Comparison of ENCODE assay signal across 13 cellular contexts in genomic region chr10:86733260-86733671, GRCh38. TPM values are rescaled to one million over a fixed set of nuclear protein-coding genes. Genes with fewer than 3 reads are reported as not detected.
DNase-seq lines count a peak whose midpoint lies in the region; ATAC-seq and TF ChIP-seq lines count a peak whose summit lies in the region.
"Had no signal": no experiment of that assay in that cellular context is flagged by ENCODE, and none has a peak within 500 bp of the region (broad histone marks: within the 10 kb centered on the region; RNA-seq: fewer than 3 reads in every experiment).

No MANE protein-coding gene starts in this region.

- no peak for TF ChIP-seq CTCF in fibroblast of lung (conservative IDR thresholded peaks at IDR 0.05 in 1 of 2, IDR thresholded peaks at IDR 0.05 in 1 of 2; ENCODE audit: low read depth in 1 of 2, low read length in 2 of 2)
- TF ChIP-seq CTCF in thoracic aorta (IDR thresholded peaks at IDR 0.05) = no peak

- peak; percentile 88 for ATAC-seq in thoracic aorta (ENCODE audit: insufficient number of reproducible peaks, low FRiP score, low read depth)
- ATAC-seq in activated CD4-positive, CD25-positive, alpha-beta regulatory T cell treated with anti-CD3 and anti-CD28 coated beads, Interleukin-2, amount 50 U/mL, for 24 hours = no peak
- ATAC-seq in GM21723 (IDR thresholded peaks at IDR 0.05; ENCODE audit: unreplicated experiment) = no peak
- ATAC-seq: naive thymus-derived CD4-positive, alpha-beta T cell had no signal

- peak overlapping the region; percentile 5 for H2AFZ ChIP-seq in fibroblast of lung (ENCODE audit: low read length)

- H3K27me3 ChIP-seq in fibroblast of lung (ENCODE audit: control insufficient read depth, insufficient read depth, low read length) (no peaks in the 10 kb centered on the region), thoracic aorta (replicated peaks; ENCODE audit: insufficient read depth) (no peaks in the 10 kb centered on the region)

- H3K36me3 ChIP-seq in fibroblast of lung (ENCODE audit: control insufficient read depth, insufficient read depth, low read length) (no peaks in the 10 kb centered on the region), thoracic aorta (peaks cover 9% of the 10 kb centered on the region)

- H3K27ac ChIP-seq in fibroblast of lung (ENCODE audit: insufficient read depth, low read length) = no peak overlapping the region
- H3K27ac ChIP-seq in thoracic aorta = peak overlapping the region; percentile 88 to 91

- no peaks in the 10 kb centered on the region for H4K20me1 ChIP-seq in fibroblast of lung (ENCODE audit: control insufficient read depth, extremely low read depth, insufficient read depth, low read length)

- H3K9ac ChIP-seq in fibroblast of lung (ENCODE audit: insufficient read depth, low read length) = no peak overlapping the region

- peak; percentile 55 for DNase-seq in NCI-H510A treated with DMSO at 0.1 percent for 48 hours (lab: John Stamatoyannopoulos, UW)
- DNase-seq in fibroblast of lung (ENCODE audit: low read depth in 2 of 2) = peak; percentile 12 to 48
- peak; percentile 89 for DNase-seq in myocyte (ENCODE audit: low read depth)
- DNase-seq in thoracic aorta (ENCODE audit: low spot score) = no peak
- DNase-seq in midbrain (lab: John Stamatoyannopoulos, UW) = no peak
- no peak for DNase-seq in NOMO-1 treated with dmso at 0.1 percent for 144 hours (lab: John Stamatoyannopoulos, UW; ENCODE audit: unreplicated experiment)
- DNase-seq: activated CD4-positive, alpha-beta T cell treated with anti-CD3 and anti-CD28 coated beads, Interleukin-2, amount 10 ng/mL, durations not matched to agents 7 days and 5 days; naive thymus-derived CD4-positive, alpha-beta T cell; NCI-H2171 treated with DMSO at 0.1 percent for 48 hours; OCI-M1; T-helper 1 cell had no signal

- H3K4me3 ChIP-seq in fibroblast of lung (replicated peaks in 1 of 4; ENCODE audit: control extremely low read depth in 1 of 4, insufficient read depth in 1 of 4, low read depth in 3 of 4, low read length in 4 of 4) (no peak overlapping the region), thoracic aorta (no peak overlapping the region)

- H3K4me1 ChIP-seq in fibroblast of lung (ENCODE audit: control insufficient read depth, extremely low read depth, insufficient read depth, low read length) (no peaks in the 10 kb centered on the region), thoracic aorta (ENCODE audit: control insufficient read depth in 1 of 2, low read depth in 2 of 2) (peaks cover 27 to 56% of the 10 kb centered on the region in 2 donors)

- peak overlapping the region; percentile 26 for H3K4me2 ChIP-seq in fibroblast of lung (ENCODE audit: extremely low read depth, insufficient read depth, low read length)

- H3K9me3 ChIP-seq in fibroblast of lung (ENCODE audit: control insufficient read depth, insufficient read depth, low read depth, low read length) (no peaks in the 10 kb centered on the region), thoracic aorta (no peaks in the 10 kb centered on the region)

- no peaks in the 10 kb centered on the region for H3K79me2 ChIP-seq in fibroblast of lung (ENCODE audit: control insufficient read depth, insufficient read depth, low read length)

RNA-seq across cellular contexts. Expression of gene BMPR1A, which starts 23.2 kb away (rescaled TPM):
- 53.7 and 61.8 TPM in 2 replicates for total RNA-seq in fibroblast of lung
- 49.1 and 52.8 TPM in 2 replicates for polyA plus RNA-seq in fibroblast of lung
- 21.4 and 22.0 TPM in 2 replicates for polyA plus RNA-seq in fibroblast of lung (2012)
- polyA minus RNA-seq in fibroblast of lung (ENCODE audit: low replicate concordance) = 5.0 and 10.0 TPM in 2 replicates
- total RNA-seq in myocyte = 45.8 and 46.2 TPM in 2 replicates
- polyA plus RNA-seq in myocyte (2012) = 18.5 TPM
- 100 to 1,000 TPM in 1 of 2 donors, 10 to 100 TPM in 1; 69.0 to 130 TPM for total RNA-seq in thoracic aorta

Comparison
In these comparisons a context has a peak if more than half of its experiments do, and no peak if none do; other contexts are left out.
1. DNase-seq: peak in NCI-H510A treated with DMSO at 0.1 percent for 48 hours (single experiment), fibroblast of lung (2 of 2) and myocyte (single experiment); none in thoracic aorta (single experiment), midbrain (single experiment) and NOMO-1 treated with dmso at 0.1 percent for 144 hours (single experiment).